Comparison of ENCODE assay signal across 21 cellular contexts in the genomic region with DNA sequence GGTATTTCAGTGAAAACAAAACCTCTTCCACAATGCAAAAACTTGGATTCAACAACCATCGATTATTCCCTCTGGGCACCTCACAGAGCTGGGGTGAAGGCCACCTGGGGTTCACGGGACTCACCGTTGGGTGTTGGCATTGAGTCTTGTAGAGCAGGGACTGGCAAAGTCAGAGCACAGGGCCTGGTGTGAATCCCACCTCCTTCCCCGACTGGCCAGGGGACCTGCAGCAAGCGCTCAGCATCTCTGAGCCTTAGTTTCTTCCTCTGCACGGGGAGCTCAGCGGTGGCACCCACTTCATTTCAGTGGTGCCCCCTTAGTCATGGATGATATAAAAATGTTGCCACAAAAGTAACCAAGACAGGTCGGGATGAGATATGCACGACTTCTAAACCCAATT.
DNase-seq lines count a peak whose midpoint lies in the region; TF ChIP-seq lines count a peak whose summit lies in the region.
"Had no signal": no experiment of that assay in that cellular context is flagged by ENCODE, and none has a peak within 500 bp of the region (broad histone marks: within the 10 kb centered on the region; RNA-seq: fewer than 3 reads in every experiment).

No MANE protein-coding gene starts in this region.

- WGBS in endodermal cell (ENCODE audit: insufficient coverage in 1 of 2, insufficient read length in 1 of 2), 2 experiments: 94 to 98% methylated on average over 6 to 9 of the region's 9 CpGs
- 87 to 89% methylated on average over 9 of the region's 9 CpGs for WGBS in GM23248 (ENCODE audit: low coverage in 1 of 2, low lambda C conversion rate in 2 of 2, missing lambda C conversion rate in 2 of 2), 2 experiments

- H4K20me1 ChIP-seq in GM23248 (ENCODE audit: insufficient read depth): no peaks in the 10 kb centered on the region

- no peak overlapping the region for H3K27ac Mint-ChIP-seq in endodermal cell
- no peak overlapping the region for H3K27ac Mint-ChIP-seq in endothelial cell (ENCODE audit: unreplicated experiment)
- H3K27ac Mint-ChIP-seq: activated naive CD8-positive, alpha-beta T cell treated with anti-CD3 and anti-CD28 coated beads for 36 hours had no signal

- TF ChIP-seq CTCF in endodermal cell (conservative IDR thresholded peaks at IDR 0.05): no peak
- TF ChIP-seq CTCF in endothelial cell (IDR thresholded peaks at IDR 0.05; ENCODE audit: unreplicated experiment): no peak
- TF ChIP-seq CTCF in GM20000 (IDR thresholded peaks at IDR 0.05; ENCODE audit: extremely low read depth, missing control alignments): no peak

- H3K36me3 Mint-ChIP-seq in endodermal cell (ENCODE audit: low read depth) (no peaks in the 10 kb centered on the region), endothelial cell (ENCODE audit: low read depth, unreplicated experiment) (peaks cover 3% of the 10 kb centered on the region)
- H3K36me3 Mint-ChIP-seq: activated naive CD8-positive, alpha-beta T cell treated with anti-CD3 and anti-CD28 coated beads for 36 hours had no signal

- no peak overlapping the region for H3K27ac ChIP-seq in endodermal cell (ENCODE audit: low read depth, low read length)
- no peak overlapping the region for H3K27ac ChIP-seq in GM23248
- H3K27ac ChIP-seq: ascending aorta, epithelial cell of prostate, neutrophil, psoas muscle had no signal

- H3K27me3 Mint-ChIP-seq in endodermal cell (ENCODE audit: insufficient read depth) (no peaks in the 10 kb centered on the region), endothelial cell (ENCODE audit: unreplicated experiment) (peaks cover 7% of the 10 kb centered on the region)
- H3K27me3 Mint-ChIP-seq: activated naive CD8-positive, alpha-beta T cell treated with anti-CD3 and anti-CD28 coated beads for 36 hours had no signal

- no peaks in the 10 kb centered on the region for H3K9me3 ChIP-seq in endodermal cell (ENCODE audit: control insufficient read depth, low read length)
- no peaks in the 10 kb centered on the region for H3K9me3 ChIP-seq in GM23248 (ENCODE audit: low read depth)
- H3K9me3 ChIP-seq: ascending aorta, neutrophil, psoas muscle had no signal

- H3K4me1 ChIP-seq in endodermal cell (ENCODE audit: control insufficient read depth, insufficient read depth, low read length): no peaks in the 10 kb centered on the region
- no peaks in the 10 kb centered on the region; the same call in 1 of the 2 replicates for H3K4me1 ChIP-seq in GM23248 (ENCODE audit: insufficient read depth)
- H3K4me1 ChIP-seq: psoas muscle had no signal

- H3K9ac ChIP-seq in endodermal cell (ENCODE audit: extremely low read depth, low read length, poor library complexity, severe bottlenecking): no peak overlapping the region
- H3K9ac ChIP-seq in GM23248: no peak overlapping the region

- H3K9me3 Mint-ChIP-seq in endodermal cell (no peaks in the 10 kb centered on the region), endothelial cell (ENCODE audit: unreplicated experiment) (no peaks in the 10 kb centered on the region)
- H3K9me3 Mint-ChIP-seq: activated naive CD8-positive, alpha-beta T cell treated with anti-CD3 and anti-CD28 coated beads for 36 hours had no signal

- H3K4me1 Mint-ChIP-seq in endodermal cell (no peaks in the 10 kb centered on the region), endothelial cell (ENCODE audit: unreplicated experiment) (no peaks in the 10 kb centered on the region)
- H3K4me1 Mint-ChIP-seq: activated naive CD8-positive, alpha-beta T cell treated with anti-CD3 and anti-CD28 coated beads for 36 hours had no signal

- no peak overlapping the region for H3K4me3 ChIP-seq in endodermal cell (ENCODE audit: low read length)
- H3K4me3 ChIP-seq in GM23248: no peak overlapping the region
- H3K4me3 ChIP-seq: ascending aorta, psoas muscle, SK-N-MC, skin epidermis had no signal

- DNase-seq in activated CD8-positive, alpha-beta memory T cell treated with anti-CD3 and anti-CD28 coated beads for 24 hours: peak; percentile 47
- DNase-seq in activated CD8-positive, alpha-beta memory T cell treated with anti-CD3 and anti-CD28 coated beads, Interleukin-2, amount 50 U/mL, for 4 hours: no peak
- DNase-seq in D341Med (ENCODE audit: low spot score) (peak; percentile 23), endodermal cell (peak; percentile 37), retina (peak; percentile 1), endothelial cell (ENCODE audit: low spot score) (no peak), GM23248 (no peak), GM20000 (ENCODE audit: low spot score) (no peak)
- DNase-seq: ACHN; activated naive CD8-positive, alpha-beta T cell treated with anti-CD3 and anti-CD28 coated beads for 36 hours; IMR-90; kidney glomerular epithelial cell; mammary epithelial cell; NCI-H1694; psoas muscle; trophoblast cell had no signal

- no peaks in the 10 kb centered on the region for H3K36me3 ChIP-seq in endodermal cell (ENCODE audit: control insufficient read depth, insufficient read depth, low read length)
- no peaks in the 10 kb centered on the region for H3K36me3 ChIP-seq in GM23248 (ENCODE audit: low read depth)
- H3K36me3 ChIP-seq: ascending aorta, neutrophil had no signal

- H3K4me3 Mint-ChIP-seq in endodermal cell: no peak overlapping the region
- no peak overlapping the region for H3K4me3 Mint-ChIP-seq in endothelial cell (ENCODE audit: unreplicated experiment)
- H3K4me3 Mint-ChIP-seq: activated naive CD8-positive, alpha-beta T cell treated with anti-CD3 and anti-CD28 coated beads for 36 hours had no signal

- no peaks in the 10 kb centered on the region for H3F3A ChIP-seq in GM23248 (ENCODE audit: insufficient read depth)

- H2AFZ ChIP-seq in GM23248: no peak overlapping the region

- no peaks in the 10 kb centered on the region for H3K79me2 ChIP-seq in GM23248 (ENCODE audit: insufficient read depth)

- no peaks in the 10 kb centered on the region for H3K9me2 ChIP-seq in GM23248 (ENCODE audit: insufficient read depth)

- in situ Hi-C loops in GM23248 (cut with MboI): no loop called here

- no peak overlapping the region for H3K4me2 ChIP-seq in GM23248 (ENCODE audit: unreplicated experiment)

- no peaks in the 10 kb centered on the region for H3K27me3 ChIP-seq in endodermal cell (ENCODE audit: control insufficient read depth, insufficient read depth, low read length, poor library complexity, severe bottlenecking)
- no peaks in the 10 kb centered on the region for H3K27me3 ChIP-seq in GM23248 (replicated peaks; ENCODE audit: insufficient read depth)
- H3K27me3 ChIP-seq: ascending aorta, neutrophil had no signal

Comparison
In these comparisons a context has a peak if more than half of its experiments do, and no peak if none do; other contexts are left out.
1. DNase-seq: peak in activated CD8-positive, alpha-beta memory T cell treated with anti-CD3 and anti-CD28 coated beads for 24 hours (single experiment), D341Med (single experiment), endodermal cell (single experiment) and retina (single experiment); none in activated CD8-positive, alpha-beta memory T cell treated with anti-CD3 and anti-CD28 coated beads, Interleukin-2, amount 50 U/mL, for 4 hours (single experiment), endothelial cell (single experiment), GM23248 (single experiment) and GM20000 (single experiment).